ENCODE assay signal across 7 cellular contexts in the genomic region with DNA sequence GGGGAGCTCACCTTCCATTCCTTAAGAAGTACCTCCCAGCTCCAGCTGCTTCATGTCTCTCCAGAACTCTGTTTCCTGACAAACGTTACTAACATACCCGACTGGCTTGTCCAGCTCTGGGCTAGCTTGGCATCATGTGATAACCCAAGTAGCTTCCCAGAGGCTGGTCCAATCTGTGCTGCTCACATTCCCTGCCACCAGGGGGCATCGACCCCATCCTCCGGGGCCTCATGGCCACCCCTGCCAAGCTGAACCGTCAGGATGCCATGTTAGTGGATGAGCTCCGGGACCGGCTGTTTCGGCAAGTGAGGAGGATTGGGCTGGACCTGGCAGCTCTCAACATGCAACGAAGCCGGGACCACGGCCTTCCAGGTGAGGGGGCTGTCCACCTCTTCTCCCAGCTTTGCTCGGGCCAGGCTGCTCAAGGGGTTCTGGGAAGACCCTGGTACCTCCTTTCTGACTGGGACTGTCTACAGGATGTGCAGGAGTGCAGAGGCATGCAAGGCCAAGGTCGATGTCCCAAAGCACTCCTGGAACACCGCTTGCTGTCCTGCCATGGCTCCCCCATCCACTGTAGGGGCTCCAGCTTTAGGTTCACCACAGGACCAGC. TPM values are rescaled to one million over a fixed set of nuclear protein-coding genes. Genes with fewer than 3 reads are reported as not detected.
DNase-seq lines count a peak whose midpoint lies in the region; TF ChIP-seq lines count a peak whose summit lies in the region.

No MANE protein-coding gene starts in this region.

- H3K27ac Mint-ChIP-seq in activated naive CD8-positive, alpha-beta T cell treated with anti-CD3 and anti-CD28 coated beads for 36 hours, result no peak overlapping the region

- H3K4me3 ChIP-seq in GM06990 (replicated peaks; ENCODE audit: low read depth, low read length), result no peak overlapping the region
- H3K4me3 ChIP-seq in KMS-11 (IDR thresholded peaks at IDR 0.05; ENCODE audit: insufficient read depth, low read depth, low read length), result no peak overlapping the region

- no peak overlapping the region for H3K9ac ChIP-seq in KMS-11

- H3K4me2 ChIP-seq in KMS-11, result no peak overlapping the region

- H3K27me3 ChIP-seq in GM06990 (replicated peaks; ENCODE audit: control insufficient read depth, insufficient read depth, low read length) (no peaks in the 10 kb centered on the region), KMS-11 (ENCODE audit: insufficient read depth, low read depth) (peaks cover 20% of the 10 kb centered on the region; the same call in 1 of the 2 replicates)

- TF ChIP-seq CTCF in GM06990 (IDR thresholded peaks at IDR 0.05; ENCODE audit: insufficient read depth, low read length, poor library complexity, severe bottlenecking) (peak; percentile 81), KMS-11 (conservative IDR thresholded peaks at IDR 0.05; ENCODE audit: low read depth, low read length) (peak; percentile 81)

- no peaks in the 10 kb centered on the region for H3K36me3 ChIP-seq in GM06990 (ENCODE audit: control insufficient read depth, insufficient read depth, low read length)
- no peaks in the 10 kb centered on the region for H3K36me3 ChIP-seq in KMS-11 (ENCODE audit: insufficient read depth)

- peaks cover 16% of the 10 kb centered on the region for H3K27me3 Mint-ChIP-seq in activated naive CD8-positive, alpha-beta T cell treated with anti-CD3 and anti-CD28 coated beads for 36 hours

- no peaks in the 10 kb centered on the region for H4K20me1 ChIP-seq in KMS-11 (ENCODE audit: insufficient read depth)

- DNase-seq in GM06990 (ENCODE audit: extremely low read depth, insufficient read length) (peak; percentile 49), SKM-1 (lab: John Stamatoyannopoulos, UW; ENCODE audit: unreplicated experiment) (peak; percentile 37), islet precursor cell (peak; percentile 92), globus pallidus (ENCODE audit: low spot score) (no peak)
- peak; percentile 60 for DNase-seq in activated naive CD8-positive, alpha-beta T cell treated with anti-CD3 and anti-CD28 coated beads for 36 hours
- DNase-seq in stimulated activated CD8-positive, alpha-beta memory T cell treated with anti-CD3 and anti-CD28 coated beads, Interleukin-12 subunit alpha, Interleukin-12 subunit beta, amount 100 ng/mL, for 24 hours (ENCODE audit: extremely low read depth), result peak; percentile 19

- H3K79me2 ChIP-seq in KMS-11 (ENCODE audit: insufficient read depth, low read depth), result no peaks in the 10 kb centered on the region

- H3K4me3 Mint-ChIP-seq in activated naive CD8-positive, alpha-beta T cell treated with anti-CD3 and anti-CD28 coated beads for 36 hours, result no peak overlapping the region

- no peaks in the 10 kb centered on the region for H3K4me1 ChIP-seq in KMS-11 (ENCODE audit: low read depth, poor library complexity, severe bottlenecking)

- H3K4me1 Mint-ChIP-seq in activated naive CD8-positive, alpha-beta T cell treated with anti-CD3 and anti-CD28 coated beads for 36 hours, result peaks cover 3% of the 10 kb centered on the region

- peak overlapping the region; percentile 44; the same call in 1 of the 2 replicates for H2AFZ ChIP-seq in KMS-11 (ENCODE audit: low read depth)

- H3K27ac ChIP-seq in KMS-11, result no peak overlapping the region

- H3K9me3 Mint-ChIP-seq in activated naive CD8-positive, alpha-beta T cell treated with anti-CD3 and anti-CD28 coated beads for 36 hours, result no peaks in the 10 kb centered on the region

- H3K36me3 Mint-ChIP-seq in activated naive CD8-positive, alpha-beta T cell treated with anti-CD3 and anti-CD28 coated beads for 36 hours, result no peaks in the 10 kb centered on the region

RNA-seq across cellular contexts. Expression of a gene that starts 7.6 kb away (rescaled TPM):
- not detected for total RNA-seq in activated naive CD8-positive, alpha-beta T cell treated with anti-CD3 and anti-CD28 coated beads for 36 hours

RNA-seq across cellular contexts. Expression of a gene that starts 18.9 kb away (rescaled TPM):
- total RNA-seq in activated naive CD8-positive, alpha-beta T cell treated with anti-CD3 and anti-CD28 coated beads for 36 hours, result 10 to 100 TPM; 24.3 to 27.0 TPM

RNA-seq across cellular contexts. Expression of a gene that starts 33.3 kb away (rescaled TPM):
- total RNA-seq in activated naive CD8-positive, alpha-beta T cell treated with anti-CD3 and anti-CD28 coated beads for 36 hours, result not detected

RNA-seq across cellular contexts. Expression of a gene that starts 38.3 kb away (rescaled TPM):
- not detected for total RNA-seq in activated naive CD8-positive, alpha-beta T cell treated with anti-CD3 and anti-CD28 coated beads for 36 hours

RNA-seq across cellular contexts. Expression of a gene that starts 51.9 kb away (rescaled TPM):
- under 1 TPM; 0.14 to 0.22 TPM for total RNA-seq in activated naive CD8-positive, alpha-beta T cell treated with anti-CD3 and anti-CD28 coated beads for 36 hours
